ENCODE assay signal across 8 cellular contexts in the genomic region with DNA sequence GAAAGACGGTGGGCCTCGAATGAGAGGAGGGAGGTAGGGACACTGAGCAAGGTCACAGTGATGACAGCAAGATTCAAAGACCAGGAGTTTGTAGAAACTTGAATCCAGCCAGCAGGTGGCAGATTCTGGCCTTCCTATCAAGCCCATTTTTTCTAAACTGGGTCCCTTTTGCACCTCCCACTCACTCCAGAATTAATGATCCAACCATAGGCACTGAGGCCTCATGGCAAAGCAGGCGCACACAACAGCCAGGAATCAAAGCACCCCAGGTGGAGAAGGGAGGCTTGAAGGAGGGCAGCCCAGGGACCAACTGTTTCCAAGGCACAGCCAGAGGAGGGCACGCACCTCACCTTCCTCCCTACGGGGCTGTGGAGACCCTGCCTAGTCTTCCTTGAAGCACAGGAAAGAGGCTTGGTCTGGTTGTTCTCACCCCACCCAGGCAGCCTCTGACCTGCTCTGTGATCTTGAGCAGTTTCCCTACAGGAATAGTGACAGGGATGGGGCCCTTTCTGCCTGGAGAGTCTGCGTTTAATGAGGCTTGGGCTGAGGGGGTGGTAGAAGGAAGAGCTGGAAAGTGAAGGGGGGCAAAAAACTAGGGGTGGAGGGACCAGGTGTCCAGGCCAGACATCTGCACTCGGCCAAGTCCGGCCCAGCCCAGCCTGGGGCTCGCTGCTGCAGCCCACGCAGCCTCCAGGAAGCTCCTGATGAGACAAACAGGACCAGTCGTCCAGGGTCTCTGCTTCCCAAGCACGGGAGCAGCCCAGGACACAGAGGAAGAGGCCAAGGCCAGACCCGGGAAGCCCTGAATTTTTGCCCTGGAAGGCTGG.
A peak's percentile ranks its signal among the peaks of the same experiment; 100 is the strongest.
DNase-seq lines count a peak whose midpoint lies in the region; ATAC-seq and TF ChIP-seq lines count a peak whose summit lies in the region.

No MANE protein-coding gene starts in this region.

- no peaks in the 10 kb centered on the region for H3K4me1 ChIP-seq in naive thymus-derived CD4-positive, alpha-beta T cell (ENCODE audit: control insufficient read depth in 2 of 2, insufficient read depth in 2 of 2, low read length in 2 of 2)

- in situ Hi-C loops in Caki2 (cut with HindIII; ENCODE audit: low pct_unique_long_range_greater_than_20kb, low sequenced_read_pairs), result no loop called here

- CTCF ChIA-PET in naive thymus-derived CD4-positive, alpha-beta T cell (lab: Charles Lee), result interaction anchor here (1.9 kb wide), 1 partner anchor 145 kb away, joined by 11 read pairs; no protein-coding TSS in a partner anchor

- DNase-seq in Caki2 (ENCODE audit: low read depth) (peak; percentile 27), HFF-Myc (ENCODE audit: extremely low read depth, low read depth) (peak; percentile 6), SW480 (ENCODE audit: low spot score) (peak; percentile 46), fibroblast of gingiva (ENCODE audit: low read depth) (peak; percentile 36)
- DNase-seq in naive thymus-derived CD4-positive, alpha-beta T cell, result peak in 6 of 9 donors; percentile 8 to 40 (median 18)

- intact Hi-C loops in naive thymus-derived CD4-positive, alpha-beta T cell (cut with micrococcal nuclease), result loop anchor here (1.0 kb wide), 3 partner anchors 53 to 145 kb away; no protein-coding TSS in a partner anchor

- H3K27me3 ChIP-seq in naive thymus-derived CD4-positive, alpha-beta T cell (ENCODE audit: control insufficient read depth in 2 of 2, insufficient read depth in 2 of 2, low read length in 2 of 2), result no peaks in the 10 kb centered on the region

- no peaks in the 10 kb centered on the region for H3K9me3 ChIP-seq in naive thymus-derived CD4-positive, alpha-beta T cell (ENCODE audit: control insufficient read depth in 2 of 3, low read length in 3 of 3)

- H3K9me3 Mint-ChIP-seq in naive thymus-derived CD4-positive, alpha-beta T cell, result no peaks in the 10 kb centered on the region

- H3K4me3 ChIP-seq in HFF-Myc (replicated peaks; ENCODE audit: low read depth, low read length), result no peak overlapping the region
- H3K4me3 ChIP-seq in naive thymus-derived CD4-positive, alpha-beta T cell (ENCODE audit: low read length), result no peak overlapping the region

- POLR2A ChIA-PET in naive thymus-derived CD4-positive, alpha-beta T cell (lab: Charles Lee), result no interaction called here

- H3K4me3 Mint-ChIP-seq in naive thymus-derived CD4-positive, alpha-beta T cell, result no peak overlapping the region

- no peaks in the 10 kb centered on the region for H3K36me3 Mint-ChIP-seq in naive thymus-derived CD4-positive, alpha-beta T cell

- peaks cover 0 to 7% (median 4%) of the 10 kb centered on the region in 7 donors for H3K4me1 Mint-ChIP-seq in naive thymus-derived CD4-positive, alpha-beta T cell

- TF ChIP-seq CTCF in HFF-Myc (IDR thresholded peaks at IDR 0.05; ENCODE audit: low read depth, low read length, missing control alignments), result peak; percentile 50

- H3K36me3 ChIP-seq in naive thymus-derived CD4-positive, alpha-beta T cell (ENCODE audit: control insufficient read depth in 2 of 3, insufficient read depth in 3 of 3, low read length in 3 of 3), result no peaks in the 10 kb centered on the region

- H3K27ac ChIP-seq in naive thymus-derived CD4-positive, alpha-beta T cell (ENCODE audit: low read depth, low read length), result no peak overlapping the region

- H3K27ac Mint-ChIP-seq in naive thymus-derived CD4-positive, alpha-beta T cell, result no peak overlapping the region

- no peak for ATAC-seq in naive thymus-derived CD4-positive, alpha-beta T cell
- ATAC-seq in GM18867 (IDR thresholded peaks at IDR 0.05; ENCODE audit: unreplicated experiment) (no peak), GM18870 (IDR thresholded peaks at IDR 0.05; ENCODE audit: unreplicated experiment) (no peak), HG02798 (IDR thresholded peaks at IDR 0.05; ENCODE audit: poor library complexity, unreplicated experiment) (no peak)

- peaks cover 0 to 18% (median 0%) of the 10 kb centered on the region in 5 donors for H3K27me3 Mint-ChIP-seq in naive thymus-derived CD4-positive, alpha-beta T cell
